20 cellular contexts compared by ENCODE assay signal in the genomic region with DNA sequence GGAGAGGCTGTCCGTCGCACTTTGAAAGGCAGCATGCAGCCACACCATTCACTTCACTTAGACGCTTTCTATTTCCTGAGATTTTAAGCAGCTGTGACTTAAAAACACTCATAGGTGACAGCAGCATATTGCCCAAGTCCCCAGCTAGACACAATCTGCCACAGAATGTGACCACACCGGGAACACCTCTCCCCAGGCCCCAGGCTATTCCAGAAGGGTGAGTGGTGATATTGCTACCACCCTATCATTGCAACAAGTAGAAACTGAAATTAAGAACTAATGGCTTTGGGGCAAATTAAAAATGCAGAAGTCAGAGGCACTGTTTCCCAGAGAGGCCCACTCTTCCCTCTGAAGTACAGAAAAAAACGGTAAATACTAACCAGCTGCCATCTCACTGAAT. TPM values are rescaled to one million over a fixed set of nuclear protein-coding genes. Genes with fewer than 3 reads are reported as not detected.
"Had no signal": no experiment of that assay in that cellular context is flagged by ENCODE, and none has a peak within 500 bp of the region (broad histone marks: within the 10 kb centered on the region; RNA-seq: fewer than 3 reads in every experiment).

No MANE protein-coding gene starts in this region.

- DNase-seq: activated CD4-positive, alpha-beta T cell treated with anti-CD3 and anti-CD28 coated beads, Interleukin-2, amount 50 U/mL, for 48 hours; activated naive CD4-positive, alpha-beta T cell treated with anti-CD3 and anti-CD28 coated beads, Interleukin-2, amount 10 ng/mL, durations not matched to agents 7 days and 5 days; activated T-cell treated with anti-CD3 and anti-CD28 coated beads, Interleukin-2, amount 50 U/mL, for 1 hour; dorsolateral prefrontal cortex; endodermal cell; islet precursor cell; left lung; mesendoderm; nucleus accumbens; stimulated activated CD4-positive, alpha-beta T cell treated with anti-CD3 and anti-CD28 coated beads, Interleukin-2, amount 100 ng/mL, for 48 hours; stimulated activated naive CD4-positive, alpha-beta T cell treated with Interleukin-2 at 50 U/mL for 16 hours; substantia nigra; trophoblast cell had no signal

- ATAC-seq: left lung had no signal

- H3K36me3 Mint-ChIP-seq: activated naive CD4-positive, alpha-beta T cell treated with anti-CD3 and anti-CD28 coated beads, Interleukin-2, amount 10 ng/mL, durations not matched to agents 7 days and 5 days had no signal

- H3K4me1 Mint-ChIP-seq: activated naive CD4-positive, alpha-beta T cell treated with anti-CD3 and anti-CD28 coated beads, Interleukin-2, amount 10 ng/mL, durations not matched to agents 7 days and 5 days; endodermal cell had no signal

- H3K9me3 Mint-ChIP-seq: activated naive CD4-positive, alpha-beta T cell treated with anti-CD3 and anti-CD28 coated beads, Interleukin-2, amount 10 ng/mL, durations not matched to agents 7 days and 5 days; endodermal cell; nephron had no signal

- H3K4me3 Mint-ChIP-seq: activated naive CD4-positive, alpha-beta T cell treated with anti-CD3 and anti-CD28 coated beads, Interleukin-2, amount 10 ng/mL, durations not matched to agents 7 days and 5 days; endodermal cell; nephron had no signal

- H3K27ac Mint-ChIP-seq: endodermal cell, nephron had no signal

- H3K27me3 Mint-ChIP-seq: activated naive CD4-positive, alpha-beta T cell treated with anti-CD3 and anti-CD28 coated beads, Interleukin-2, amount 10 ng/mL, durations not matched to agents 7 days and 5 days had no signal

RNA-seq across cellular contexts. Expression of gene CLRN2, which starts 38.2 kb away (rescaled TPM):
- total RNA-seq: astrocyte, dorsolateral prefrontal cortex, endodermal cell, epithelial cell of proximal tubule, hepatocyte, left lung, posterior vena cava, right atrium auricular region, skeletal muscle tissue had no signal
